In genomic region chr17:29561541-29562517, GRCh38 we compare ENCODE assay signal across 14 cellular contexts. TPM values are rescaled to one million over a fixed set of nuclear protein-coding genes. Genes with fewer than 3 reads are reported as not detected.
A peak's percentile ranks its signal among the peaks of the same experiment; 100 is the strongest.
DNase-seq lines count a peak whose midpoint lies in the region; ATAC-seq and TF ChIP-seq lines count a peak whose summit lies in the region.
"Had no signal": no experiment of that assay in that cellular context is flagged by ENCODE, and none has a peak within 500 bp of the region (broad histone marks: within the 10 kb centered on the region; RNA-seq: fewer than 3 reads in every experiment).

No MANE protein-coding gene starts in this region.

- no peak overlapping the region for H3K9ac ChIP-seq in neural progenitor cell

- H3K27me3 ChIP-seq in CD4-positive, alpha-beta T cell (ENCODE audit: control insufficient read depth, insufficient read depth, low read length), result no peaks in the 10 kb centered on the region
- H3K27me3 ChIP-seq in neural progenitor cell, result peaks cover 30% of the 10 kb centered on the region
- H3K27me3 ChIP-seq: body of pancreas had no signal

- no peak for DNase-seq in CD4-positive, alpha-beta T cell
- peak; percentile 70 for DNase-seq in NAMALWA (ENCODE audit: low spot score)
- DNase-seq in dermis blood vessel endothelial cell, result peak; percentile 27
- no peak for DNase-seq in neural progenitor cell (ENCODE audit: low spot score)
- no peak for DNase-seq in activated CD4-positive, alpha-beta T cell treated with anti-CD3 and anti-CD28 coated beads for 36 hours
- no peak for DNase-seq in activated CD4-positive, alpha-beta T cell treated with anti-CD3 and anti-CD28 coated beads, Interleukin-2, amount 50 U/mL, for 4 hours
- DNase-seq: activated T-cell treated with anti-CD3 and anti-CD28 coated beads, Interleukin-2, amount 50 U/mL, for 4 hours; MM.1S; NCI-H526; stimulated activated CD4-positive, alpha-beta T cell treated with anti-CD3 and anti-CD28 coated beads, Interleukin-2, amount 100 ng/mL, for 48 hours had no signal

- peaks cover 9% of the 10 kb centered on the region for H3K4me1 ChIP-seq in neural progenitor cell

- H3K27ac Mint-ChIP-seq in CD4-positive, alpha-beta T cell, result peak overlapping the region; percentile 5
- H3K27ac Mint-ChIP-seq in neural progenitor cell, result peak overlapping the region; percentile 66
- H3K27ac Mint-ChIP-seq in activated CD4-positive, alpha-beta T cell treated with anti-CD3 and anti-CD28 coated beads for 36 hours, result no peak overlapping the region

- H4K20me1 ChIP-seq in neural progenitor cell (ENCODE audit: low read depth), result peaks cover 5% of the 10 kb centered on the region

- TF ChIP-seq CTCF in CD4-positive, alpha-beta T cell (IDR thresholded peaks at IDR 0.05), result no peak
- TF ChIP-seq CTCF in neural progenitor cell (IDR thresholded peaks at IDR 0.05), result no peak

- H2AFZ ChIP-seq in neural progenitor cell (replicated peaks), result no peak overlapping the region

- H3K4me3 ChIP-seq in neural progenitor cell, result no peak overlapping the region
- H3K4me3 ChIP-seq: body of pancreas had no signal

- intact Hi-C loops in CD4-positive, alpha-beta T cell (cut with DNase I, micrococcal nuclease), result loop anchor here (10.0 kb wide), 1 partner anchor 53 kb away; no protein-coding TSS in a partner anchor
- intact Hi-C loops in activated CD4-positive, alpha-beta T cell treated with anti-CD3 and anti-CD28 coated beads for 36 hours (cut with DNase I, micrococcal nuclease), result loop anchor here in 1 of 2 experiments (10.0 kb wide), 1 partner anchor 187 kb away; no protein-coding TSS in a partner anchor

- H3K27me3 Mint-ChIP-seq in CD4-positive, alpha-beta T cell, result no peaks in the 10 kb centered on the region
- peaks cover 27% of the 10 kb centered on the region for H3K27me3 Mint-ChIP-seq in neural progenitor cell (ENCODE audit: insufficient read depth, low read depth)
- no peaks in the 10 kb centered on the region for H3K27me3 Mint-ChIP-seq in activated CD4-positive, alpha-beta T cell treated with anti-CD3 and anti-CD28 coated beads for 36 hours

- CTCF ChIA-PET in CD4-positive, alpha-beta T cell (lab: Charles Lee), result no interaction called here
- CTCF ChIA-PET in activated CD4-positive, alpha-beta T cell treated with anti-CD3 and anti-CD28 coated beads for 36 hours (lab: Charles Lee), result interaction anchor here (0.6 to 1.0 kb wide), 3 partner anchors 12 to 56 kb away, joined by 3 read pairs; no protein-coding TSS in a partner anchor

- POLR2A ChIA-PET in CD4-positive, alpha-beta T cell (lab: Charles Lee), result no interaction called here
- POLR2A ChIA-PET in activated CD4-positive, alpha-beta T cell treated with anti-CD3 and anti-CD28 coated beads for 36 hours (lab: Charles Lee), result no interaction called here

- no peaks in the 10 kb centered on the region for H3K36me3 Mint-ChIP-seq in CD4-positive, alpha-beta T cell (ENCODE audit: low read depth)
- no peaks in the 10 kb centered on the region for H3K36me3 Mint-ChIP-seq in neural progenitor cell
- H3K36me3 Mint-ChIP-seq in activated CD4-positive, alpha-beta T cell treated with anti-CD3 and anti-CD28 coated beads for 36 hours (ENCODE audit: low read depth), result peaks cover 15% of the 10 kb centered on the region

- no peaks in the 10 kb centered on the region for H3K9me3 Mint-ChIP-seq in CD4-positive, alpha-beta T cell
- no peaks in the 10 kb centered on the region for H3K9me3 Mint-ChIP-seq in neural progenitor cell
- no peaks in the 10 kb centered on the region for H3K9me3 Mint-ChIP-seq in activated CD4-positive, alpha-beta T cell treated with anti-CD3 and anti-CD28 coated beads for 36 hours (ENCODE audit: low read depth)
- H3K9me3 Mint-ChIP-seq: activated T-cell treated with anti-CD3 and anti-CD28 coated beads, Interleukin-2, amount 50 U/mL, for 4 hours had no signal

- no peak for ATAC-seq in CD4-positive, alpha-beta T cell (ENCODE audit: poor library complexity)
- no peak for ATAC-seq in activated CD4-positive, alpha-beta T cell treated with anti-CD3 and anti-CD28 coated beads for 36 hours
- no peak for ATAC-seq in HG03135 (IDR thresholded peaks at IDR 0.05; ENCODE audit: unreplicated experiment)
- no peak for ATAC-seq in HG03095 (IDR thresholded peaks at IDR 0.05; ENCODE audit: unreplicated experiment)
- ATAC-seq: activated T-cell treated with anti-CD3 and anti-CD28 coated beads, Interleukin-2, amount 50 U/mL, for 4 hours; body of pancreas; esophagus mucosa had no signal

- no peaks in the 10 kb centered on the region for H3K36me3 ChIP-seq in neural progenitor cell

- H3K27ac ChIP-seq in CD4-positive, alpha-beta T cell (ENCODE audit: low read depth, low read length), result no peak overlapping the region
- H3K27ac ChIP-seq in neural progenitor cell, result no peak overlapping the region

- H3K4me3 Mint-ChIP-seq in CD4-positive, alpha-beta T cell, result no peak overlapping the region
- no peak overlapping the region for H3K4me3 Mint-ChIP-seq in neural progenitor cell
- no peak overlapping the region for H3K4me3 Mint-ChIP-seq in activated CD4-positive, alpha-beta T cell treated with anti-CD3 and anti-CD28 coated beads for 36 hours
- H3K4me3 Mint-ChIP-seq: activated T-cell treated with anti-CD3 and anti-CD28 coated beads, Interleukin-2, amount 50 U/mL, for 4 hours had no signal

- H3K79me2 ChIP-seq in neural progenitor cell (ENCODE audit: low read depth), result no peaks in the 10 kb centered on the region

- peaks cover 31% of the 10 kb centered on the region for H3K4me1 Mint-ChIP-seq in CD4-positive, alpha-beta T cell (ENCODE audit: low read depth)
- peaks cover 5% of the 10 kb centered on the region for H3K4me1 Mint-ChIP-seq in neural progenitor cell
- peaks cover 27% of the 10 kb centered on the region for H3K4me1 Mint-ChIP-seq in activated CD4-positive, alpha-beta T cell treated with anti-CD3 and anti-CD28 coated beads for 36 hours

- H3K4me2 ChIP-seq in neural progenitor cell, result no peak overlapping the region

- no peaks in the 10 kb centered on the region for H3K9me3 ChIP-seq in CD4-positive, alpha-beta T cell (ENCODE audit: control insufficient read depth, low read length)
- H3K9me3 ChIP-seq in neural progenitor cell (ENCODE audit: low read depth), result no peaks in the 10 kb centered on the region
- H3K9me3 ChIP-seq: body of pancreas had no signal

- H3F3A ChIP-seq in neural progenitor cell (ENCODE audit: low read depth), result peaks cover 25% of the 10 kb centered on the region

RNA-seq across cellular contexts. Expression of gene ABHD15, which starts 5.0 kb away (rescaled TPM):
- 1 to 10 TPM; 4.1 to 4.9 TPM for total RNA-seq in CD4-positive, alpha-beta T cell
- total RNA-seq in dermis blood vessel endothelial cell, result 8.1 and 8.8 TPM in 2 replicates
- total RNA-seq in neural progenitor cell (ENCODE audit: low replicate concordance), result 2.5 and 5.0 TPM in 2 replicates
- 1 to 10 TPM; 7.2 to 8.6 TPM for total RNA-seq in activated CD4-positive, alpha-beta T cell treated with anti-CD3 and anti-CD28 coated beads for 36 hours

RNA-seq across cellular contexts. Expression of gene TP53I13, which starts 6.7 kb away (rescaled TPM):
- total RNA-seq in CD4-positive, alpha-beta T cell, result 10 to 100 TPM; 45.8 to 47.7 TPM
- total RNA-seq in dermis blood vessel endothelial cell, result 34.5 and 52.2 TPM in 2 replicates
- total RNA-seq in neural progenitor cell (ENCODE audit: low replicate concordance), result 9.2 and 47.0 TPM in 2 replicates
- 10 to 100 TPM; 37.7 to 41.5 TPM for total RNA-seq in activated CD4-positive, alpha-beta T cell treated with anti-CD3 and anti-CD28 coated beads for 36 hours

RNA-seq across cellular contexts. Expression of gene GIT1, which starts 27.6 kb away (rescaled TPM):
- 10 to 100 TPM; 35.8 to 36.7 TPM for total RNA-seq in CD4-positive, alpha-beta T cell
- 40.7 and 87.2 TPM in 2 replicates for total RNA-seq in dermis blood vessel endothelial cell
- total RNA-seq in neural progenitor cell (ENCODE audit: low replicate concordance), result 17.6 and 51.0 TPM in 2 replicates
- 10 to 100 TPM; 60.5 to 74.1 TPM for total RNA-seq in activated CD4-positive, alpha-beta T cell treated with anti-CD3 and anti-CD28 coated beads for 36 hours

RNA-seq across cellular contexts. Expression of gene ANKRD13B, which starts 31.1 kb away (rescaled TPM):
- 1 to 10 TPM; 2.1 to 3.0 TPM for total RNA-seq in CD4-positive, alpha-beta T cell
- total RNA-seq in dermis blood vessel endothelial cell (7.7 and 13.9 TPM in 2 replicates), neural progenitor cell (ENCODE audit: low replicate concordance) (2.8 and 24.0 TPM in 2 replicates)
- total RNA-seq in activated CD4-positive, alpha-beta T cell treated with anti-CD3 and anti-CD28 coated beads for 36 hours, result 10 to 100 TPM; 17.3 to 20.2 TPM

Comparison
In these comparisons a context has a peak if more than half of its experiments do, and no peak if none do; other contexts are left out.
1. DNase-seq: peak in NAMALWA (single experiment) and dermis blood vessel endothelial cell (single experiment); none in CD4-positive, alpha-beta T cell (0 of 10), neural progenitor cell (single experiment), activated CD4-positive, alpha-beta T cell treated with anti-CD3 and anti-CD28 coated beads for 36 hours (single experiment) and activated CD4-positive, alpha-beta T cell treated with anti-CD3 and anti-CD28 coated beads, Interleukin-2, amount 50 U/mL, for 4 hours (0 of 2).